Comparison of ENCODE assay signal across 17 cellular contexts in genomic region chr10:133403359-133403758, GRCh38. TPM values are rescaled to one million over a fixed set of nuclear protein-coding genes. Genes with fewer than 3 reads are reported as not detected.
"Had no signal": no experiment of that assay in that cellular context is flagged by ENCODE, and none has a peak within 500 bp of the region (broad histone marks: within the 10 kb centered on the region; RNA-seq: fewer than 3 reads in every experiment).

No MANE protein-coding gene starts in this region.

- H3K9me3 Mint-ChIP-seq: stimulated activated effector memory CD8-positive, alpha-beta T cell treated with anti-CD3 and anti-CD28 coated beads, Interleukin-12 subunit alpha, Interleukin-12 subunit beta, amount 100 ng/mL, for 72 hours had no signal

- H3K27ac ChIP-seq: coronary artery, esophagus squamous epithelium, sigmoid colon, spleen, tibial nerve had no signal

- ATAC-seq: left ventricle myocardium superior; stimulated activated effector memory CD8-positive, alpha-beta T cell treated with anti-CD3 and anti-CD28 coated beads, Interleukin-12 subunit alpha, Interleukin-12 subunit beta, amount 100 ng/mL, for 72 hours had no signal

- H3K27me3 Mint-ChIP-seq: activated naive CD4-positive, alpha-beta T cell treated with anti-CD3 and anti-CD28 coated beads, Interleukin-2, amount 10 ng/mL, durations not matched to agents 7 days and 5 days had no signal

- H3K27me3 ChIP-seq: esophagus squamous epithelium, sigmoid colon, spleen, tibial nerve had no signal

- H3K4me3 Mint-ChIP-seq: activated naive CD4-positive, alpha-beta T cell treated with anti-CD3 and anti-CD28 coated beads, Interleukin-2, amount 10 ng/mL, durations not matched to agents 7 days and 5 days; neural crest cell; stimulated activated effector memory CD8-positive, alpha-beta T cell treated with anti-CD3 and anti-CD28 coated beads, Interleukin-12 subunit alpha, Interleukin-12 subunit beta, amount 100 ng/mL, for 72 hours had no signal

- DNase-seq: activated CD4-positive, alpha-beta T cell treated with anti-CD3 and anti-CD28 coated beads, Interleukin-2, amount 50 U/mL, for 1 hour; activated CD4-positive, CD25-positive, alpha-beta regulatory T cell; activated naive CD4-positive, alpha-beta T cell treated with anti-CD3 and anti-CD28 coated beads, Interleukin-2, amount 10 ng/mL, durations not matched to agents 7 days and 5 days; caudate nucleus; esophagus squamous epithelium; hypothalamus; left ventricle myocardium superior; sigmoid colon; spleen; stimulated activated CD4-positive, alpha-beta T cell treated with anti-CD3 and anti-CD28 coated beads, Interleukin-1b, Interleukin-23, amount 100 ng/mL, for 48 hours had no signal

- H3K9me3 ChIP-seq: esophagus squamous epithelium, sigmoid colon, spleen, tibial nerve had no signal

- H3K4me1 ChIP-seq: esophagus squamous epithelium, sigmoid colon had no signal

- H3K27ac Mint-ChIP-seq: stimulated activated effector memory CD8-positive, alpha-beta T cell treated with anti-CD3 and anti-CD28 coated beads, Interleukin-12 subunit alpha, Interleukin-12 subunit beta, amount 100 ng/mL, for 72 hours had no signal

- H3K4me3 ChIP-seq: coronary artery, esophagus squamous epithelium, sigmoid colon, spleen, tibial nerve had no signal

- H3K4me1 Mint-ChIP-seq: neural crest cell had no signal

RNA-seq across cellular contexts. Expression of gene SPRN, which starts 21.1 kb away (rescaled TPM):
- total RNA-seq: activated CD8-positive, alpha-beta memory T cell treated with anti-CD3 and anti-CD28 coated beads for 36 hours; esophagus squamous epithelium; left ventricle myocardium superior; T-helper 2 cell treated with Interferon-gamma antibody and Interleukin-4, amounts not matched to agents 100 ng/mL and 5 ng/mL, for 36 hours; tibial nerve had no signal
- polyA plus RNA-seq: endothelial cell of umbilical vein had no signal
